Comparison of ENCODE assay signal across 15 cellular contexts in genomic region chr6:157226026-157226639, GRCh38.
A peak's percentile ranks its signal among the peaks of the same experiment; 100 is the strongest.
DNase-seq lines count a peak whose midpoint lies in the region; ATAC-seq, FAIRE-seq and TF ChIP-seq lines count a peak whose summit lies in the region.
"Had no signal": no experiment of that assay in that cellular context is flagged by ENCODE, and none has a peak within 500 bp of the region (broad histone marks: within the 10 kb centered on the region; RNA-seq: fewer than 3 reads in every experiment).

No MANE protein-coding gene starts in this region.

- WGBS in pancreas, 2 donors = 36 to 37% methylated on average over 4 of the region's 4 CpGs
- 4 to 7% methylated on average over 4 of the region's 4 CpGs for WGBS in aorta, 2 donors

- no peak for TF ChIP-seq CTCF in glutamatergic neuron (IDR thresholded peaks at IDR 0.05; ENCODE audit: partially characterized antibody, unreplicated experiment)
- no peak for TF ChIP-seq CTCF in pancreas (IDR thresholded peaks at IDR 0.05)
- TF ChIP-seq CTCF in A673 (conservative IDR thresholded peaks at IDR 0.05; ENCODE audit: low read depth, low read length) = no peak

- H3K4me1 Mint-ChIP-seq in glutamatergic neuron (ENCODE audit: low read depth, unreplicated experiment) = peaks cover 53% of the 10 kb centered on the region

- CTCF ChIA-PET in A673 (lab: Charles Lee) = interaction anchor here (0.6 kb wide), 1 partner anchor 56 kb away, joined by 16 read pairs; no protein-coding TSS in a partner anchor

- POLR2A ChIA-PET in A673 (lab: Charles Lee; ENCODE audit: low non-redundant PET) = no interaction called here

- no TSS peak for BruUV-seq in A673 (replicated peaks; lab: Mats Ljungman, UMichigan)

- intact Hi-C loops in Right ventricle myocardium inferior (cut with DNase I) = loop anchor here (2.0 kb wide), 1 partner anchor 49 kb away; no protein-coding TSS in a partner anchor
- intact Hi-C loops in cardiac septum (cut with DNase I) = loop anchor here (2.0 kb wide), 1 partner anchor 49 kb away; no protein-coding TSS in a partner anchor
- intact Hi-C loops in pancreas (cut with DNase I) = no loop called here
- intact Hi-C loops in aorta (cut with DNase I) = no loop called here
- intact Hi-C loops in A673 (cut with micrococcal nuclease; ENCODE audit: unreplicated experiment) = no loop called here

- H3K27ac ChIP-seq in pancreas = peak overlapping the region in 2 of 4 donors; percentile 21 to 29
- H3K27ac ChIP-seq in aorta (ENCODE audit: low read depth in 1 of 2, low read length in 2 of 2) = no peak overlapping the region
- no peak overlapping the region for H3K27ac ChIP-seq in A673 (ENCODE audit: low read depth, low read length, poor library complexity, severe bottlenecking)
- H3K27ac ChIP-seq: A549 had no signal

- peak overlapping the region; percentile 37 for H3K4me3 Mint-ChIP-seq in glutamatergic neuron (ENCODE audit: unreplicated experiment)

- peak overlapping the region; percentile 76 for H3K27ac Mint-ChIP-seq in glutamatergic neuron (ENCODE audit: unreplicated experiment)

- H3K4me3 ChIP-seq in pancreas (no peak overlapping the region), aorta (ENCODE audit: low read length in 2 of 2) (no peak overlapping the region), A673 (ENCODE audit: low read depth, low read length, poor library complexity, severe bottlenecking) (no peak overlapping the region)
- H3K4me3 ChIP-seq: A549, Peyer's patch, tibial nerve had no signal

- ATAC-seq in Right ventricle myocardium inferior = peak; percentile 72
- peak; percentile 50 to 77 (median 57) for ATAC-seq in pancreas
- ATAC-seq in aorta (ENCODE audit: low FRiP score) = peak; percentile 84
- ATAC-seq in GM19397 (IDR thresholded peaks at IDR 0.05; ENCODE audit: unreplicated experiment) = no peak
- ATAC-seq: A549 had no signal

- H3K4me1 ChIP-seq in pancreas (peaks cover 0 to 6% (median 0%) of the 10 kb centered on the region in 3 donors), aorta (ENCODE audit: control insufficient read depth in 1 of 2, insufficient read depth in 2 of 2, low read length in 2 of 2) (peaks cover 0 to 2% of the 10 kb centered on the region in 2 donors), A673 (ENCODE audit: insufficient read depth, low read length, poor library complexity, severe bottlenecking) (no peaks in the 10 kb centered on the region)
- H3K4me1 ChIP-seq: A549 had no signal

- peaks cover 22% of the 10 kb centered on the region for H3K9me3 Mint-ChIP-seq in glutamatergic neuron (ENCODE audit: unreplicated experiment)

- no peaks in the 10 kb centered on the region for H3K36me3 Mint-ChIP-seq in glutamatergic neuron (ENCODE audit: unreplicated experiment)
- H3K36me3 Mint-ChIP-seq: brain had no signal

- H3K27me3 ChIP-seq in pancreas = no peaks in the 10 kb centered on the region
- no peaks in the 10 kb centered on the region for H3K27me3 ChIP-seq in aorta (ENCODE audit: control insufficient read depth in 1 of 2, insufficient read depth in 2 of 2, low read length in 1 of 2)
- H3K27me3 ChIP-seq in A673 (replicated peaks; ENCODE audit: insufficient read depth, low read depth, low read length, poor library complexity) = no peaks in the 10 kb centered on the region
- H3K27me3 ChIP-seq: Peyer's patch, tibial nerve had no signal

- H3K27me3 Mint-ChIP-seq in glutamatergic neuron (ENCODE audit: unreplicated experiment) = peaks cover 31% of the 10 kb centered on the region

- no peaks in the 10 kb centered on the region for H3K9me3 ChIP-seq in pancreas
- no peaks in the 10 kb centered on the region for H3K9me3 ChIP-seq in aorta (ENCODE audit: control insufficient read depth, low read length)
- no peaks in the 10 kb centered on the region for H3K9me3 ChIP-seq in A673 (ENCODE audit: low read depth, low read length, poor library complexity, severe bottlenecking)
- H3K9me3 ChIP-seq: A549, Peyer's patch, tibial nerve had no signal

- no peak for DNase-seq in Right ventricle myocardium inferior (ENCODE audit: missing footprints)
- DNase-seq in cardiac septum (ENCODE audit: low spot score) = no peak
- no peak for DNase-seq in glutamatergic neuron
- DNase-seq in pancreas = no peak
- DNase-seq in aorta = no peak
- DNase-seq in NK-92 treated with Interleukin-12 subunit alpha and Interleukin-12 subunit beta, amount 100 ng/mL, for 24 hours (lab: John Stamatoyannopoulos, UW) = no peak
- DNase-seq in A673 (ENCODE audit: low spot score) = no peak
- DNase-seq: activated CD4-positive, alpha-beta T cell treated with anti-CD3 and anti-CD28 coated beads for 48 hours; NCI-H1436 treated with DMSO at 0.1 percent for 48 hours; NCI-H524 treated with DMSO at 0.1 percent for 48 hours had no signal

- FAIRE-seq in pancreas (lab: Jason Lieb, UNC) = no peak
- FAIRE-seq: A549 had no signal

- H3K36me3 ChIP-seq in pancreas (no peaks in the 10 kb centered on the region), aorta (ENCODE audit: control insufficient read depth in 1 of 2, insufficient read depth in 2 of 2, low read length in 1 of 2) (no peaks in the 10 kb centered on the region), A673 (ENCODE audit: insufficient read depth, low read length, poor library complexity, severe bottlenecking) (no peaks in the 10 kb centered on the region)
- H3K36me3 ChIP-seq: Peyer's patch, tibial nerve had no signal

Comparison
In these comparisons a context has a peak if more than half of its experiments do, and no peak if none do; other contexts are left out.
1. intact Hi-C loops: an anchor here in Right ventricle myocardium inferior (2.0 kb wide) and cardiac septum (2.0 kb wide); none called in pancreas, aorta and A673.